26 cellular contexts compared by ENCODE assay signal in genomic region chr6:37123957-37124729, GRCh38. TPM values are rescaled to one million over a fixed set of nuclear protein-coding genes. Genes with fewer than 3 reads are reported as not detected.
A peak's percentile ranks its signal among the peaks of the same experiment; 100 is the strongest.
DNase-seq lines count a peak whose midpoint lies in the region; ATAC-seq and TF ChIP-seq lines count a peak whose summit lies in the region.
"Had no signal": no experiment of that assay in that cellular context is flagged by ENCODE, and none has a peak within 500 bp of the region (broad histone marks: within the 10 kb centered on the region; RNA-seq: fewer than 3 reads in every experiment).

No MANE protein-coding gene starts in this region.

- H3K9ac ChIP-seq in SK-N-MC (ENCODE audit: insufficient read length) (no peak overlapping the region), iPS-20b (ENCODE audit: low read depth, low read length) (peak overlapping the region; percentile 63; the same call in 1 of the 2 replicates)
- H3K9ac ChIP-seq: SK-N-SH had no signal

- H3K36me3 ChIP-seq in HEK293 (ENCODE audit: control insufficient read depth in 2 of 2, insufficient read depth in 1 of 2, low read length in 2 of 2) = no peaks in the 10 kb centered on the region
- no peaks in the 10 kb centered on the region for H3K36me3 ChIP-seq in SK-N-MC (ENCODE audit: insufficient read depth, low read length)
- peaks cover 10% of the 10 kb centered on the region; the same call in 1 of the 2 replicates for H3K36me3 ChIP-seq in iPS-20b (ENCODE audit: insufficient read depth, low read depth, low read length)
- H3K36me3 ChIP-seq in gastrocnemius medialis = no peaks in the 10 kb centered on the region
- H3K36me3 ChIP-seq: colonic mucosa, left ventricle myocardium inferior, tibial artery had no signal

- CTCF ChIA-PET in HEK293 (lab: Yijun Ruan, JAX) = interaction anchor here (0.6 to 2.4 kb wide), 4 partner anchors 22 to 1381 kb away, joined by 3 to 12 read pairs (median 8); partner anchors contain the start of gene PIM1
- CTCF ChIA-PET in activated CD4-positive, alpha-beta memory T cell treated with anti-CD3 and anti-CD28 coated beads for 36 hours (lab: Charles Lee) = no interaction called here

- no peak for TF ChIP-seq POLR2A in gastrocnemius medialis (IDR thresholded peaks at IDR 0.05)

- no peaks in the 10 kb centered on the region for H3K27me3 Mint-ChIP-seq in progenitor cell of endocrine pancreas
- no peaks in the 10 kb centered on the region for H3K27me3 Mint-ChIP-seq in activated CD4-positive, alpha-beta memory T cell treated with anti-CD3 and anti-CD28 coated beads for 36 hours
- H3K27me3 Mint-ChIP-seq: activated T-helper 17 cell treated with anti-CD3 and anti-CD28 coated beads, Interleukin-2, amount 50 U/mL, for 72 hours; CD4-positive, alpha-beta memory T cell had no signal

- no peak overlapping the region for H3K4me3 Mint-ChIP-seq in progenitor cell of endocrine pancreas (ENCODE audit: low read depth)
- no peak overlapping the region for H3K4me3 Mint-ChIP-seq in activated CD4-positive, alpha-beta memory T cell treated with anti-CD3 and anti-CD28 coated beads for 36 hours
- H3K4me3 Mint-ChIP-seq: activated T-helper 17 cell treated with anti-CD3 and anti-CD28 coated beads, Interleukin-2, amount 50 U/mL, for 72 hours; CD4-positive, alpha-beta memory T cell; natural killer cell treated with Interleukin-12 subunit alpha and Interleukin-12 subunit beta and Interleukin-15 and Interleukin-18, amount 100 ng/mL, for 72 hours had no signal

- in situ Hi-C loops in gastrocnemius medialis (cut with MboI; ENCODE audit: low sequenced_read_pairs in 4 of 4) = no loop called here

- no peak for DNase-seq in SK-N-MC (ENCODE audit: low read depth, low spot score)
- DNase-seq in progenitor cell of endocrine pancreas (ENCODE audit: low spot score, unreplicated experiment) = no peak
- no peak for DNase-seq in activated CD4-positive, alpha-beta memory T cell treated with anti-CD3 and anti-CD28 coated beads for 36 hours
- no peak for DNase-seq in gastrocnemius medialis
- DNase-seq: activated CD4-positive, alpha-beta T cell treated with anti-CD3 and anti-CD28 coated beads for 48 hours; CD4-positive, alpha-beta memory T cell; colonic mucosa; effector memory CD4-positive, alpha-beta T cell; foreskin melanocyte; Karpas-422; left ventricle myocardium inferior; NCI-H1048; NCI-H1694 treated with DMSO at 0.1 percent for 48 hours; NCI-H2171; NCI-H524 treated with DMSO at 0.1 percent for 48 hours; SK-N-SH; stimulated activated naive CD8-positive, alpha-beta T cell treated with anti-CD3 and anti-CD28 coated beads, Interleukin-15, amount 100 ng/mL, for 72 hours; T-helper 2 cell; tibial artery had no signal

- no peaks in the 10 kb centered on the region for H3K9me3 ChIP-seq in HEK293 (ENCODE audit: control insufficient read depth, insufficient read depth, low read depth, low read length)
- H3K9me3 ChIP-seq in SK-N-MC (ENCODE audit: low read depth, low read length) = no peaks in the 10 kb centered on the region
- no peaks in the 10 kb centered on the region for H3K9me3 ChIP-seq in iPS-20b (ENCODE audit: insufficient read depth, low read depth, low read length)
- no peaks in the 10 kb centered on the region for H3K9me3 ChIP-seq in gastrocnemius medialis
- H3K9me3 ChIP-seq: colonic mucosa, left ventricle myocardium inferior, SK-N-SH, tibial artery had no signal

- intact Hi-C loops in activated CD4-positive, alpha-beta memory T cell treated with anti-CD3 and anti-CD28 coated beads for 36 hours (cut with micrococcal nuclease) = no loop called here
- intact Hi-C loops in gastrocnemius medialis (cut with DNase I; ENCODE audit: low total_unique reads) = no loop called here

- POLR2A ChIA-PET in HEK293 (lab: Yijun Ruan, JAX) = interaction anchor here (0.6 to 0.7 kb wide), 2 partner anchors 47 to 393 kb away, joined by 4 read pairs; no protein-coding TSS in a partner anchor
- POLR2A ChIA-PET in activated CD4-positive, alpha-beta memory T cell treated with anti-CD3 and anti-CD28 coated beads for 36 hours (lab: Charles Lee) = no interaction called here

- H3K27ac ChIP-seq in HEK293 (ENCODE audit: extremely low read depth, low read depth, low read length) (no peak overlapping the region), SK-N-MC (0 out of 2 replicates have a peak overlapping the region, but pooled peaks have one; percentile 21), iPS-20b (ENCODE audit: low read length) (peak overlapping the region; percentile 60), gastrocnemius medialis (no peak overlapping the region)
- H3K27ac ChIP-seq: colonic mucosa, left ventricle myocardium inferior, RWPE1, tibial artery had no signal

- peaks cover 30% of the 10 kb centered on the region for H3K4me1 Mint-ChIP-seq in progenitor cell of endocrine pancreas (ENCODE audit: low read depth)
- H3K4me1 Mint-ChIP-seq in activated CD4-positive, alpha-beta memory T cell treated with anti-CD3 and anti-CD28 coated beads for 36 hours (ENCODE audit: low read depth) = peaks cover 5% of the 10 kb centered on the region

- H3K27ac Mint-ChIP-seq in progenitor cell of endocrine pancreas = peak overlapping the region; percentile 77
- no peak overlapping the region for H3K27ac Mint-ChIP-seq in activated CD4-positive, alpha-beta memory T cell treated with anti-CD3 and anti-CD28 coated beads for 36 hours
- H3K27ac Mint-ChIP-seq: activated T-helper 17 cell treated with anti-CD3 and anti-CD28 coated beads, Interleukin-2, amount 50 U/mL, for 72 hours; stimulated activated naive CD8-positive, alpha-beta T cell treated with anti-CD3 and anti-CD28 coated beads, Interleukin-15, amount 100 ng/mL, for 72 hours had no signal

- ATAC-seq in GM18873 (IDR thresholded peaks at IDR 0.05; ENCODE audit: low FRiP score, unreplicated experiment) (no peak), gastrocnemius medialis (no peak)
- ATAC-seq: activated T-helper 17 cell treated with anti-CD3 and anti-CD28 coated beads, Interleukin-2, amount 50 U/mL, for 72 hours; natural killer cell treated with Interleukin-12 subunit alpha and Interleukin-12 subunit beta and Interleukin-15 and Interleukin-18, amount 100 ng/mL, for 72 hours; sciatic nerve; stimulated activated naive CD8-positive, alpha-beta T cell treated with anti-CD3 and anti-CD28 coated beads, Interleukin-15, amount 100 ng/mL, for 72 hours had no signal

- no peak for TF ChIP-seq CTCF in HEK293 (tag by site-specific recombination; IDR thresholded peaks at IDR 0.05)
- no peak for TF ChIP-seq CTCF in progenitor cell of endocrine pancreas (IDR thresholded peaks at IDR 0.05; ENCODE audit: unreplicated experiment)
- no peak for TF ChIP-seq CTCF in gastrocnemius medialis (IDR thresholded peaks at IDR 0.05 in 4 of 5, conservative IDR thresholded peaks at IDR 0.05 in 1 of 5)

- H3K4me1 ChIP-seq in HEK293 (ENCODE audit: control insufficient read depth, insufficient read depth, low read length) (peaks cover 14% of the 10 kb centered on the region), iPS-20b (ENCODE audit: insufficient read depth, low read length) (peaks cover 36% of the 10 kb centered on the region), gastrocnemius medialis (peaks cover 11 to 13% of the 10 kb centered on the region in 2 donors)
- H3K4me1 ChIP-seq: colonic mucosa had no signal

- H3K4me3 ChIP-seq in HEK293 (ENCODE audit: low read depth, low read length) (no peak overlapping the region), SK-N-MC (no peak overlapping the region), iPS-20b (ENCODE audit: low read length) (no peak overlapping the region), gastrocnemius medialis (no peak overlapping the region)
- H3K4me3 ChIP-seq: colonic mucosa, left ventricle myocardium inferior, tibial artery had no signal

- no peaks in the 10 kb centered on the region for H3K9me3 Mint-ChIP-seq in progenitor cell of endocrine pancreas (ENCODE audit: low read depth)
- H3K9me3 Mint-ChIP-seq in activated CD4-positive, alpha-beta memory T cell treated with anti-CD3 and anti-CD28 coated beads for 36 hours = no peaks in the 10 kb centered on the region
- H3K9me3 Mint-ChIP-seq: activated T-helper 17 cell treated with anti-CD3 and anti-CD28 coated beads, Interleukin-2, amount 50 U/mL, for 72 hours; CD4-positive, alpha-beta memory T cell; natural killer cell treated with Interleukin-12 subunit alpha and Interleukin-12 subunit beta and Interleukin-15 and Interleukin-18, amount 100 ng/mL, for 72 hours; stimulated activated naive CD8-positive, alpha-beta T cell treated with anti-CD3 and anti-CD28 coated beads, Interleukin-15, amount 100 ng/mL, for 72 hours had no signal

- H3K27me3 ChIP-seq in iPS-20b (ENCODE audit: insufficient read depth, low read length) (no peaks in the 10 kb centered on the region), gastrocnemius medialis (no peaks in the 10 kb centered on the region)
- H3K27me3 ChIP-seq: colonic mucosa had no signal

- no peaks in the 10 kb centered on the region for H3K36me3 Mint-ChIP-seq in progenitor cell of endocrine pancreas (ENCODE audit: insufficient read depth)
- no peaks in the 10 kb centered on the region for H3K36me3 Mint-ChIP-seq in activated CD4-positive, alpha-beta memory T cell treated with anti-CD3 and anti-CD28 coated beads for 36 hours
- H3K36me3 Mint-ChIP-seq: CD4-positive, alpha-beta memory T cell; natural killer cell treated with Interleukin-12 subunit alpha and Interleukin-12 subunit beta and Interleukin-15 and Interleukin-18, amount 100 ng/mL, for 72 hours had no signal

TF ChIP-seq in HEK293, 187 proteins besides CTCF, POLR2A, EP300 and RAD21:
- no peak for TF ChIP-seq ZNF426 (tag by site-specific recombination; IDR thresholded peaks at IDR 0.05)
- peak; percentile 87 for TF ChIP-seq ZNF449 (tag by site-specific recombination; IDR thresholded peaks at IDR 0.05)

RNA-seq across cellular contexts. Expression of gene PIM1, which starts 45.8 kb away (rescaled TPM):
- 19.5 and 19.7 TPM in 2 replicates for total RNA-seq in progenitor cell of endocrine pancreas
- 100 to 1,000 TPM; 204 TPM for total RNA-seq in activated CD4-positive, alpha-beta memory T cell treated with anti-CD3 and anti-CD28 coated beads for 36 hours
- 10 to 100 TPM in 2 of 4 donors, 1 to 10 TPM in 2; 5.0 to 23.0 (median 13.0) TPM for total RNA-seq in gastrocnemius medialis

Comparison
In these comparisons a context has a peak if more than half of its experiments do, and no peak if none do; other contexts are left out.
1. H3K27ac ChIP-seq: peak in SK-N-MC (single experiment) and iPS-20b (single experiment); none in HEK293 (single experiment) and gastrocnemius medialis (0 of 4).